Comparison of ENCODE assay signal across 10 cellular contexts in the genomic region with DNA sequence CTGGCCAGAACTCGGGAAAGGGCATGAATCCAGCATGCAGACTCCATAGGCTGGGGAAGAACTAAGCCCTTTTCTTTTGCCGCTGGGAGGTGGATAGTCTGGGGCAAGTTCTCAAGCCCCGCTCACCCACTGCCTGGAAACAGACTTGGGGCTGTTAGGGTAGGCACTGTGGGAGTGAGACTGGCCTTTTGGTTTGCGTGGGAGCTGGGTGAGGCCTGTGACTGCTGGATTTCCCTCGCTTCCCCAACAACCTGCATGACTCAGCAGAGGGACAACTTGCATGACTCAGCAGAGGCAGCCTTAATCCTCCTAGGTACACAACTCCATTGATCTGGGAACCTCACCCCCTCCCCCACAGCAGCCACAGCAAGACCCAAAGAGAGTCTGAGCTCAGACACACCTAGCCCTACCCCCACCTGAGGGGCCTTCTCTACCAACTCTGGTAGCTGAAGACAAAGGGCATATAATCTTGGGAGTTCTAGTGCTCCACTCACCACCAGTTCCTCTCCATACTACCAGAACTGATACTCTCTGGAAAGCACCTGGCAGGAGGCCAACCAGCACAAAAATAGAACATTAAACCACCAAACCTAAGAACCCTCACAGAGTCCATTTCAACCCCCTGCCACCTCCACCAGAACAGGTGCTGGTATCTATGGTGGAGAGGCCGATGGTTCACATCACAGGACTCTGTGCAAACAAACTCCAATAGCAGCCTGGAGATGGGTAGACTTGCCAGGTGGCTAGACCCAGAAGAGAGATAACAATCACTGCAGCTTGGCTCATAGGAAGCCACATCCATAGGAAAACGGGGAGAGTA.
DNase-seq lines count a peak whose midpoint lies in the region; ATAC-seq and TF ChIP-seq lines count a peak whose summit lies in the region.
"Had no signal": no experiment of that assay in that cellular context is flagged by ENCODE, and none has a peak within 500 bp of the region (broad histone marks: within the 10 kb centered on the region; RNA-seq: fewer than 3 reads in every experiment).

No MANE protein-coding gene starts in this region.

- no peak for TF ChIP-seq CTCF in progenitor cell of endocrine pancreas (IDR thresholded peaks at IDR 0.05; ENCODE audit: unreplicated experiment)

- H3K9me3 Mint-ChIP-seq in progenitor cell of endocrine pancreas (ENCODE audit: low read depth) = peaks cover 48% of the 10 kb centered on the region
- H3K9me3 Mint-ChIP-seq: activated naive CD4-positive, alpha-beta T cell treated with anti-CD3 and anti-CD28 coated beads, Interleukin-2, amount 50 U/mL, for 24 hours had no signal

- H3K27ac Mint-ChIP-seq in progenitor cell of endocrine pancreas = no peak overlapping the region
- H3K27ac Mint-ChIP-seq: activated naive CD4-positive, alpha-beta T cell treated with anti-CD3 and anti-CD28 coated beads, Interleukin-2, amount 50 U/mL, for 24 hours had no signal

- no peaks in the 10 kb centered on the region for H3K79me2 ChIP-seq in ACC112 (ENCODE audit: control insufficient read depth, insufficient read depth, low read length, unreplicated experiment)

- H3K36me3 Mint-ChIP-seq in progenitor cell of endocrine pancreas (ENCODE audit: insufficient read depth) = peaks cover 30% of the 10 kb centered on the region
- H3K36me3 Mint-ChIP-seq: activated naive CD4-positive, alpha-beta T cell treated with anti-CD3 and anti-CD28 coated beads, Interleukin-2, amount 50 U/mL, for 24 hours had no signal

- no peaks in the 10 kb centered on the region for H3K27me3 Mint-ChIP-seq in progenitor cell of endocrine pancreas

- no peaks in the 10 kb centered on the region for H3K27me3 ChIP-seq in ACC112 (ENCODE audit: insufficient read depth, low read length)

- no peak overlapping the region for H3K4me3 ChIP-seq in ACC112 (ENCODE audit: low read depth, low read length)
- H3K4me3 ChIP-seq: skin epidermis had no signal

- DNase-seq in OCI-M1 (lab: John Stamatoyannopoulos, UW) (peak; percentile 82), iPS DF 19.7 (ENCODE audit: low read depth, low spot score) (peak; percentile 20), activated gamma-delta T cell treated with Interleukin-2 at 50 U/mL for 16 hours (no peak), progenitor cell of endocrine pancreas (ENCODE audit: low spot score, unreplicated experiment) (no peak), AG08396 (ENCODE audit: low spot score) (no peak)

- no peak overlapping the region for H2AFZ ChIP-seq in ACC112 (ENCODE audit: low read length, unreplicated experiment)

- ATAC-seq in GM19025 (IDR thresholded peaks at IDR 0.05; ENCODE audit: low read depth, unreplicated experiment) (peak; percentile 65), HG03342 (IDR thresholded peaks at IDR 0.05; ENCODE audit: unreplicated experiment) (peak; percentile 73)

- H3K4me3 Mint-ChIP-seq in progenitor cell of endocrine pancreas (ENCODE audit: low read depth) = no peak overlapping the region
- H3K4me3 Mint-ChIP-seq: activated naive CD4-positive, alpha-beta T cell treated with anti-CD3 and anti-CD28 coated beads, Interleukin-2, amount 50 U/mL, for 24 hours had no signal

- H3K4me1 Mint-ChIP-seq in progenitor cell of endocrine pancreas (ENCODE audit: low read depth) = peaks cover 3% of the 10 kb centered on the region
- H3K4me1 Mint-ChIP-seq: activated naive CD4-positive, alpha-beta T cell treated with anti-CD3 and anti-CD28 coated beads, Interleukin-2, amount 50 U/mL, for 24 hours had no signal

- H3K36me3 ChIP-seq in ACC112 (ENCODE audit: insufficient read depth, low read length) = peaks cover 3% of the 10 kb centered on the region

- H3K27ac ChIP-seq in ACC112 (ENCODE audit: low read depth, low read length) = peak overlapping the region; percentile 55

- peaks cover 14% of the 10 kb centered on the region for H3K4me1 ChIP-seq in ACC112 (ENCODE audit: control insufficient read depth, insufficient read depth, low read length, unreplicated experiment)

Comparison
In these comparisons a context has a peak if more than half of its experiments do, and no peak if none do; other contexts are left out.
1. DNase-seq: peak in OCI-M1 (single experiment) and iPS DF 19.7 (single experiment); none in activated gamma-delta T cell treated with Interleukin-2 at 50 U/mL for 16 hours (single experiment), progenitor cell of endocrine pancreas (single experiment) and AG08396 (single experiment).